ENCODE assay signal across 7 cellular contexts in genomic region chr1:55381983-55382382, GRCh38.
"Had no signal": no experiment of that assay in that cellular context is flagged by ENCODE, and none has a peak within 500 bp of the region (broad histone marks: within the 10 kb centered on the region; RNA-seq: fewer than 3 reads in every experiment).

No MANE protein-coding gene starts in this region.

- H3K36me3 ChIP-seq: HAP-1 had no signal

- DNase-seq: GM23248, GOT3, H7, KG1 had no signal

- H3K27ac ChIP-seq: GM23248 had no signal

- H3K9ac ChIP-seq: GM23248 had no signal

- H3K4me3 ChIP-seq: GM23248, HAP-1 had no signal

- H3K9me3 ChIP-seq: HAP-1 had no signal

- ATAC-seq: HCT116, HepG2 had no signal

- H3K4me1 ChIP-seq: HAP-1 had no signal

- H2AFZ ChIP-seq: GM23248 had no signal
